11 cellular contexts compared by ENCODE assay signal in genomic region chr4:154741877-154742851, GRCh38. TPM values are rescaled to one million over a fixed set of nuclear protein-coding genes. Genes with fewer than 3 reads are reported as not detected.
DNase-seq lines count a peak whose midpoint lies in the region; ATAC-seq and TF ChIP-seq lines count a peak whose summit lies in the region.
"Had no signal": no experiment of that assay in that cellular context is flagged by ENCODE, and none has a peak within 500 bp of the region (broad histone marks: within the 10 kb centered on the region; RNA-seq: fewer than 3 reads in every experiment).

No MANE protein-coding gene starts in this region.

- dilution Hi-C loops in mammary epithelial cell (cut with HindIII; ENCODE audit: low sequenced_read_pairs): loop anchor here (5.0 kb wide), 1 partner anchor 35 kb away; no protein-coding TSS in a partner anchor

- intact Hi-C loops in activated CD8-positive, alpha-beta T cell treated with anti-CD3 and anti-CD28 coated beads for 36 hours (cut with micrococcal nuclease): no loop called here
- intact Hi-C loops in mammary epithelial cell (cut with micrococcal nuclease): no loop called here

- H3K9me3 Mint-ChIP-seq in activated CD8-positive, alpha-beta T cell treated with anti-CD3 and anti-CD28 coated beads for 36 hours: no peaks in the 10 kb centered on the region
- H3K9me3 Mint-ChIP-seq in activated CD8-positive, alpha-beta T cell treated with anti-CD3 and anti-CD28 coated beads, Interleukin-2, amount 10 ng/mL, durations not matched to agents 7 days and 5 days (ENCODE audit: insufficient read depth): no peaks in the 10 kb centered on the region
- no peaks in the 10 kb centered on the region for H3K9me3 Mint-ChIP-seq in memory B cell

- no peaks in the 10 kb centered on the region for H3K36me3 ChIP-seq in mammary epithelial cell (ENCODE audit: insufficient read depth, low read length)

- CTCF ChIA-PET in activated CD8-positive, alpha-beta T cell treated with anti-CD3 and anti-CD28 coated beads for 36 hours (lab: Charles Lee): no interaction called here
- CTCF ChIA-PET in activated CD8-positive, alpha-beta T cell treated with anti-CD3 and anti-CD28 coated beads, Interleukin-2, amount 10 ng/mL, durations not matched to agents 7 days and 5 days (lab: Charles Lee): no interaction called here
- CTCF ChIA-PET in mammary epithelial cell (lab: Charles Lee; ENCODE audit: low non-redundant PET): no interaction called here

- no peaks in the 10 kb centered on the region for H3K36me3 Mint-ChIP-seq in activated CD8-positive, alpha-beta T cell treated with anti-CD3 and anti-CD28 coated beads for 36 hours (ENCODE audit: low read depth)
- H3K36me3 Mint-ChIP-seq in activated CD8-positive, alpha-beta T cell treated with anti-CD3 and anti-CD28 coated beads, Interleukin-2, amount 10 ng/mL, durations not matched to agents 7 days and 5 days (ENCODE audit: low read depth): no peaks in the 10 kb centered on the region
- H3K36me3 Mint-ChIP-seq in memory B cell: no peaks in the 10 kb centered on the region

- POLR2A ChIA-PET in activated CD8-positive, alpha-beta T cell treated with anti-CD3 and anti-CD28 coated beads for 36 hours (lab: Charles Lee): no interaction called here
- POLR2A ChIA-PET in activated CD8-positive, alpha-beta T cell treated with anti-CD3 and anti-CD28 coated beads, Interleukin-2, amount 10 ng/mL, durations not matched to agents 7 days and 5 days (lab: Charles Lee): interaction anchor here (0.5 kb wide), 1 partner anchor 31 kb away, joined by 3 read pairs; no protein-coding TSS in a partner anchor

- no peak overlapping the region for H3K9ac ChIP-seq in mammary epithelial cell (ENCODE audit: insufficient read depth, low read length)

- 30% methylated on average over 45 of the region's 50 CpGs for WGBS in mammary epithelial cell (ENCODE audit: low coverage, missing lambda C conversion rate)

- peak overlapping the region; percentile 58 for H2AFZ ChIP-seq in mammary epithelial cell (ENCODE audit: low read depth, low read length)

- no peaks in the 10 kb centered on the region for H3K9me3 ChIP-seq in mammary epithelial cell (replicated peaks; ENCODE audit: insufficient read depth, low read length)

- H3K4me3 ChIP-seq in mammary epithelial cell (replicated peaks in 1 of 3; ENCODE audit: insufficient read depth in 1 of 3, low read depth in 2 of 3, low read length in 3 of 3): no peak overlapping the region

- H3K4me1 ChIP-seq in mammary epithelial cell (ENCODE audit: insufficient read depth, low read length): peaks cover 28% of the 10 kb centered on the region

- H3K27ac Mint-ChIP-seq in activated CD8-positive, alpha-beta T cell treated with anti-CD3 and anti-CD28 coated beads for 36 hours: no peak overlapping the region
- no peak overlapping the region for H3K27ac Mint-ChIP-seq in activated CD8-positive, alpha-beta T cell treated with anti-CD3 and anti-CD28 coated beads, Interleukin-2, amount 10 ng/mL, durations not matched to agents 7 days and 5 days
- no peak overlapping the region for H3K27ac Mint-ChIP-seq in memory B cell

- peaks cover 30% of the 10 kb centered on the region for H3K79me2 ChIP-seq in mammary epithelial cell (ENCODE audit: insufficient read depth, low read length)

- TF ChIP-seq CTCF in activated CD8-positive, alpha-beta T cell treated with anti-CD3 and anti-CD28 coated beads for 36 hours (IDR thresholded peaks at IDR 0.05): no peak
- no peak for TF ChIP-seq CTCF in mammary epithelial cell (conservative IDR thresholded peaks at IDR 0.05 in 1 of 2, IDR thresholded peaks at IDR 0.05 in 1 of 2; ENCODE audit: extremely low read depth in 1 of 2, insufficient read depth in 1 of 2, low read depth in 1 of 2, low read length in 2 of 2)

- H3K27ac ChIP-seq in mammary epithelial cell (ENCODE audit: insufficient read depth, low read depth, low read length): no peak overlapping the region

- no peak for ATAC-seq in activated CD8-positive, alpha-beta T cell treated with anti-CD3 and anti-CD28 coated beads for 36 hours
- ATAC-seq in activated CD8-positive, alpha-beta T cell treated with anti-CD3 and anti-CD28 coated beads, Interleukin-2, amount 10 ng/mL, durations not matched to agents 7 days and 5 days: no peak
- ATAC-seq in memory B cell (ENCODE audit: low read depth): no peak
- ATAC-seq in GM18858 (IDR thresholded peaks at IDR 0.05; ENCODE audit: unreplicated experiment): no peak

- H3K4me2 ChIP-seq in mammary epithelial cell (ENCODE audit: insufficient read depth, low read depth, low read length): peak overlapping the region; percentile 55

- DNase-seq in activated CD8-positive, alpha-beta T cell treated with anti-CD3 and anti-CD28 coated beads for 36 hours: peak; percentile 7
- no peak for DNase-seq in activated CD8-positive, alpha-beta T cell treated with anti-CD3 and anti-CD28 coated beads, Interleukin-2, amount 10 ng/mL, durations not matched to agents 7 days and 5 days
- DNase-seq in mammary epithelial cell: no peak
- DNase-seq in memory B cell (ENCODE audit: low spot score in 2 of 2): no peak
- DNase-seq in superior temporal gyrus (ENCODE audit: extremely low spot score): peak; percentile 19
- no peak for DNase-seq in stimulated activated naive CD4-positive, alpha-beta T cell (lab: John Stamatoyannopoulos, UW)
- DNase-seq in glomerular visceral epithelial cell (ENCODE audit: extremely low spot score): no peak
- DNase-seq: AML-193; SHP77 treated with DMSO at 0.1 percent for 48 hours; stimulated activated CD4-positive, alpha-beta T cell treated with anti-CD3 and anti-CD28 coated beads, Interleukin-12 subunit alpha, Interleukin-12 subunit beta, amount 100 ng/mL, for 4 hours had no signal

- H3K4me3 Mint-ChIP-seq in activated CD8-positive, alpha-beta T cell treated with anti-CD3 and anti-CD28 coated beads for 36 hours: no peak overlapping the region
- no peak overlapping the region for H3K4me3 Mint-ChIP-seq in activated CD8-positive, alpha-beta T cell treated with anti-CD3 and anti-CD28 coated beads, Interleukin-2, amount 10 ng/mL, durations not matched to agents 7 days and 5 days
- H3K4me3 Mint-ChIP-seq in memory B cell: peak overlapping the region; percentile 32

- no peaks in the 10 kb centered on the region for H4K20me1 ChIP-seq in mammary epithelial cell (ENCODE audit: insufficient read depth, low read length)

- no peaks in the 10 kb centered on the region for H3K27me3 ChIP-seq in mammary epithelial cell (ENCODE audit: insufficient read depth, low read length)

- no TSS peak for BruUV-seq in mammary epithelial cell (replicated peaks; lab: Mats Ljungman, UMichigan)

- peaks cover 11% of the 10 kb centered on the region for H3K4me1 Mint-ChIP-seq in activated CD8-positive, alpha-beta T cell treated with anti-CD3 and anti-CD28 coated beads for 36 hours (ENCODE audit: low read depth)
- peaks cover 15% of the 10 kb centered on the region for H3K4me1 Mint-ChIP-seq in activated CD8-positive, alpha-beta T cell treated with anti-CD3 and anti-CD28 coated beads, Interleukin-2, amount 10 ng/mL, durations not matched to agents 7 days and 5 days (ENCODE audit: low read depth)
- H3K4me1 Mint-ChIP-seq in memory B cell: no peaks in the 10 kb centered on the region

- peaks cover 54% of the 10 kb centered on the region for H3K27me3 Mint-ChIP-seq in activated CD8-positive, alpha-beta T cell treated with anti-CD3 and anti-CD28 coated beads for 36 hours
- peaks cover 56% of the 10 kb centered on the region for H3K27me3 Mint-ChIP-seq in activated CD8-positive, alpha-beta T cell treated with anti-CD3 and anti-CD28 coated beads, Interleukin-2, amount 10 ng/mL, durations not matched to agents 7 days and 5 days (ENCODE audit: low read depth)
- peaks cover 16% of the 10 kb centered on the region for H3K27me3 Mint-ChIP-seq in memory B cell

- in situ Hi-C loops in mammary epithelial cell (cut with MboI; ENCODE audit: low sequenced_read_pairs in 2 of 2): no loop called here

RNA-seq across cellular contexts. Expression of gene LRAT, which starts 1.6 kb away (rescaled TPM):
- not detected for total RNA-seq in activated CD8-positive, alpha-beta T cell treated with anti-CD3 and anti-CD28 coated beads for 36 hours
- total RNA-seq in activated CD8-positive, alpha-beta T cell treated with anti-CD3 and anti-CD28 coated beads, Interleukin-2, amount 10 ng/mL, durations not matched to agents 7 days and 5 days: not detected
- total RNA-seq in mammary epithelial cell: 10 to 100 TPM; 16.6 to 22.2 TPM
- polyA plus RNA-seq in mammary epithelial cell: 9.9 TPM
- 24.1 TPM for polyA minus RNA-seq in mammary epithelial cell

RNA-seq across cellular contexts. Expression of gene RBM46, which starts 38.9 kb away (rescaled TPM):
- not detected for total RNA-seq in activated CD8-positive, alpha-beta T cell treated with anti-CD3 and anti-CD28 coated beads for 36 hours
- not detected for total RNA-seq in activated CD8-positive, alpha-beta T cell treated with anti-CD3 and anti-CD28 coated beads, Interleukin-2, amount 10 ng/mL, durations not matched to agents 7 days and 5 days
- under 1 TPM; 0.50 to 0.96 TPM for total RNA-seq in mammary epithelial cell
- polyA plus RNA-seq in mammary epithelial cell: 0.03 TPM
- not detected for polyA minus RNA-seq in mammary epithelial cell

Comparison
In these comparisons a context has a peak if more than half of its experiments do, and no peak if none do; other contexts are left out.
1. DNase-seq: peak in activated CD8-positive, alpha-beta T cell treated with anti-CD3 and anti-CD28 coated beads for 36 hours (single experiment) and superior temporal gyrus (single experiment); none in activated CD8-positive, alpha-beta T cell treated with anti-CD3 and anti-CD28 coated beads, Interleukin-2, amount 10 ng/mL, durations not matched to agents 7 days and 5 days (single experiment), mammary epithelial cell (single experiment), memory B cell (0 of 2), stimulated activated naive CD4-positive, alpha-beta T cell (0 of 6) and glomerular visceral epithelial cell (single experiment).
2. RNA of gene LRAT, which starts 1.6 kb away (total RNA-seq): 16.6 to 22.2 TPM in mammary epithelial cell; not detected in activated CD8-positive, alpha-beta T cell treated with anti-CD3 and anti-CD28 coated beads for 36 hours and not detected in activated CD8-positive, alpha-beta T cell treated with anti-CD3 and anti-CD28 coated beads, Interleukin-2, amount 10 ng/mL, durations not matched to agents 7 days and 5 days; every median in the first group is over 10 times any median in the second.